In genomic region chr3:119616056-119616455, GRCh38 we compare ENCODE assay signal across 9 cellular contexts. TPM values are rescaled to one million over a fixed set of nuclear protein-coding genes. Genes with fewer than 3 reads are reported as not detected.
"Had no signal": no experiment of that assay in that cellular context is flagged by ENCODE, and none has a peak within 500 bp of the region (broad histone marks: within the 10 kb centered on the region; RNA-seq: fewer than 3 reads in every experiment).

No MANE protein-coding gene starts in this region.

- H2AFZ ChIP-seq: GM23248 had no signal

- H3K9me3 Mint-ChIP-seq: HFFc6 had no signal

- H3K9me3 ChIP-seq: HAP-1 had no signal

- DNase-seq: GM23248, HFFc6 had no signal

- ATAC-seq: HCT116, HepG2 had no signal

- H3K27ac ChIP-seq: GM23248, HL-60 had no signal

- H3K36me3 ChIP-seq: HAP-1 had no signal

- H3K4me1 ChIP-seq: HAP-1 had no signal

- H3K4me3 ChIP-seq: GM23248, HAP-1 had no signal

- H3K9ac ChIP-seq: GM23248 had no signal

- H3K4me3 Mint-ChIP-seq: HFFc6, IgD-negative memory B cell had no signal

- H3K27ac Mint-ChIP-seq: HFFc6, IgD-negative memory B cell had no signal

RNA-seq across cellular contexts. Expression of gene PLA1A, which starts 18.4 kb away (rescaled TPM):
- total RNA-seq: GM23248, H1, HFFc6, HT1080 had no signal
- polyA plus RNA-seq: GM23248, H1, IgD-negative memory B cell had no signal

RNA-seq across cellular contexts. Expression of gene ADPRH, which starts 36.8 kb away (rescaled TPM):
- total RNA-seq: HT1080 had no signal

RNA-seq across cellular contexts. Expression of gene POPDC2, which starts 44.3 kb away (rescaled TPM):
- total RNA-seq: GM23248 had no signal

RNA-seq across cellular contexts. Expression of gene CD80, which starts 56.6 kb away (rescaled TPM):
- total RNA-seq: GM23248, H1, HepG2, HFFc6, HT1080 had no signal
- polyA plus RNA-seq: GM23248, HepG2 had no signal
